In genomic region chr22:36123673-36124630, GRCh38 we compare ENCODE assay signal across 8 cellular contexts. TPM values are rescaled to one million over a fixed set of nuclear protein-coding genes. Genes with fewer than 3 reads are reported as not detected.
DNase-seq lines count a peak whose midpoint lies in the region; ATAC-seq, FAIRE-seq and TF ChIP-seq lines count a peak whose summit lies in the region.

No MANE protein-coding gene starts in this region.

- no peaks in the 10 kb centered on the region for H3K36me3 ChIP-seq in liver (ENCODE audit: control insufficient read depth in 4 of 4, insufficient read depth in 3 of 4, low read depth in 1 of 4, low read length in 3 of 4)

- H3K4me1 ChIP-seq in A549, result peaks cover 6% of the 10 kb centered on the region
- peaks cover 0 to 12% (median 2%) of the 10 kb centered on the region in 4 donors for H3K4me1 ChIP-seq in liver (ENCODE audit: control insufficient read depth in 4 of 4, insufficient read depth in 4 of 4, low read length in 3 of 4)

- ATAC-seq in A549, result peak; percentile 97 to 99
- peak; percentile 79 for ATAC-seq in GM18907 (IDR thresholded peaks at IDR 0.05; ENCODE audit: unreplicated experiment)
- ATAC-seq in HG03558 (IDR thresholded peaks at IDR 0.05; ENCODE audit: extremely low read depth, unreplicated experiment), result peak; percentile 73

- POLR2A ChIA-PET in A549 (lab: Yijun Ruan, JAX), result interaction anchor here (1.0 kb wide), 1 partner anchor 693 kb away, joined by 3 read pairs; no protein-coding TSS in a partner anchor

- H3K27me3 ChIP-seq in liver (ENCODE audit: control insufficient read depth in 4 of 4, insufficient read depth in 4 of 4, low read length in 3 of 4), result no peaks in the 10 kb centered on the region

- TF ChIP-seq RAD21 in A549 (conservative IDR thresholded peaks at IDR 0.05 in 1 of 2, IDR thresholded peaks at IDR 0.05 in 1 of 2), result peak; percentile 93 to 98
- TF ChIP-seq RAD21 in liver (IDR thresholded peaks at IDR 0.05), result peak; percentile 99

- no peak for FAIRE-seq in A549 (lab: Jason Lieb, UNC)

- H3K27ac ChIP-seq in A549, result peak overlapping the region; percentile 77 to 90
- peak overlapping the region; percentile 63 to 77 for H3K27ac ChIP-seq in liver (ENCODE audit: low read depth in 1 of 2, low read length in 2 of 2)

- H3K9me3 ChIP-seq in A549 (no peaks in the 10 kb centered on the region), liver (ENCODE audit: control insufficient read depth in 4 of 4, low read length in 3 of 4) (no peaks in the 10 kb centered on the region)

- 43% methylated on average over 32 of the region's 50 CpGs for WGBS in A549 (ENCODE audit: missing lambda C conversion rate)
- WGBS in liver, result 26% methylated on average over 50 of the region's 50 CpGs

- no peak for TF ChIP-seq EP300 in A549 (IDR thresholded peaks at IDR 0.05)

- H3K4me3 ChIP-seq in A549, result no peak overlapping the region
- peak overlapping the region in 1 of 3 donors; percentile 35 for H3K4me3 ChIP-seq in liver (ENCODE audit: low read depth in 1 of 3, low read length in 3 of 3)

- DNase-seq in A549 (ENCODE audit: low read depth in 1 of 2, low spot score in 1 of 2) (peak; percentile 62 to 93), NCI-H748 (lab: John Stamatoyannopoulos, UW; ENCODE audit: unreplicated experiment) (peak; percentile 91), dedifferentiated amniotic fluid mesenchymal stem cell (ENCODE audit: extremely low spot score) (peak; percentile 90)
- DNase-seq in activated CD4-positive, alpha-beta T cell treated with anti-CD3 and anti-CD28 coated beads, Interleukin-2, amount 50 U/mL, for 1 hour, result peak; percentile 94
- peak; percentile 88 for DNase-seq in stimulated activated CD4-positive, alpha-beta T cell treated with anti-CD3 and anti-CD28 coated beads, Interleukin-2, amount 100 ng/mL, for 4 hours (ENCODE audit: low read depth)

- peak overlapping the region; percentile 68 for H3K4me2 ChIP-seq in A549

- peak overlapping the region; percentile 2 to 64 for H3K9ac ChIP-seq in liver (ENCODE audit: low read depth in 1 of 2, low read length in 2 of 2)

- CTCF ChIA-PET in A549 (lab: Yijun Ruan, JAX), result interaction anchor here (0.6 to 3.0 kb wide), 31 partner anchors 9 to 720 kb away, joined by 3 to 20 read pairs (median 5); partner anchors contain the start of gene APOL5

- peak; percentile 30; the same call in 1 of the 2 replicates for TF ChIP-seq POLR2A in A549 (IDR thresholded peaks at IDR 0.05; ENCODE audit: low read length)

- TF ChIP-seq CTCF in A549 (IDR thresholded peaks at IDR 0.05) (peak; percentile 87), liver (IDR thresholded peaks at IDR 0.05; ENCODE audit: low read depth, low read length, missing input control) (peak; percentile 97)

TF ChIP-seq in A549, 52 proteins besides CTCF, POLR2A, EP300 and RAD21:
- TF ChIP-seq MAZ (IDR thresholded peaks at IDR 0.05; ENCODE audit: borderline replicate concordance, low read depth, low read length) (no peak), MAFK (IDR thresholded peaks at IDR 0.05; ENCODE audit: partially characterized antibody) (peak; percentile 99), BCL3 (IDR thresholded peaks at IDR 0.05) (no peak), CHD2 (IDR thresholded peaks at IDR 0.05; ENCODE audit: low read length, partially characterized antibody) (no peak), JUN (IDR thresholded peaks at IDR 0.05) (peak in 1 of 2 experiments; percentile 51; a peak in 1 of 5 replicates), SMC3 (IDR thresholded peaks at IDR 0.05) (peak; percentile 91), FOSL2 (IDR thresholded peaks at IDR 0.05) (no peak), FOSL2 (CRISPR knock-in tag; IDR thresholded peaks at IDR 0.05) (peak; percentile 58), MAX (IDR thresholded peaks at IDR 0.05) (peak; percentile 75), KDM5A (IDR thresholded peaks at IDR 0.05) (no peak), HEYL (CRISPR knock-in tag; IDR thresholded peaks at IDR 0.05) (no peak), RFX5 (IDR thresholded peaks at IDR 0.05) (0 out of 2 replicates have a peak, but pooled peaks have one; percentile 38), HMGXB4 (CRISPR knock-in tag; IDR thresholded peaks at IDR 0.05; ENCODE audit: borderline replicate concordance) (no peak)

TF ChIP-seq in liver, 16 proteins besides CTCF, POLR2A, EP300 and RAD21:
- TF ChIP-seq ATF3 (IDR thresholded peaks at IDR 0.05) (peak; percentile 62), REST (IDR thresholded peaks at IDR 0.05) (peak; percentile 60), EGR1 (IDR thresholded peaks at IDR 0.05; ENCODE audit: low read depth in 2 of 2) (peak in 1 of 2 donors; percentile 29), SP1 (IDR thresholded peaks at IDR 0.05) (peak; percentile 80), YY1 (IDR thresholded peaks at IDR 0.05) (peak; percentile 89), MAX (IDR thresholded peaks at IDR 0.05) (peak; percentile 31), RXRA (IDR thresholded peaks at IDR 0.05) (peak; percentile 64 to 83), FOXA2 (IDR thresholded peaks at IDR 0.05) (no peak), ZBTB33 (IDR thresholded peaks at IDR 0.05) (no peak), TAF1 (conservative IDR thresholded peaks at IDR 0.05) (peak; percentile 53), NR2F2 (IDR thresholded peaks at IDR 0.05) (peak; percentile 61), HNF4A (conservative IDR thresholded peaks at IDR 0.05) (peak; percentile 39 to 49), JUND (IDR thresholded peaks at IDR 0.05) (peak; percentile 74 to 83), FOXA1 (IDR thresholded peaks at IDR 0.05) (peak; percentile 11), HNF4G (IDR thresholded peaks at IDR 0.05) (peak; percentile 30), GABPA (IDR thresholded peaks at IDR 0.05 in 1 of 2, conservative IDR thresholded peaks at IDR 0.05 in 1 of 2) (peak in 1 of 2 donors; percentile 69)

RNA-seq across cellular contexts. Expression of gene APOL3, which starts 36.6 kb away (rescaled TPM):
- polyA plus RNA-seq in A549 (2011; rRNA removed) (not detected in 2 replicates), A549 (2017; fragmentation: RNase III; extraction: RNeasy Plus Mini Kit Qiagen cat#74134 plus additional on column Dnase treatment) (not detected in 3 replicates), liver (10 to 100 TPM in 1 of 2 donors, 1 to 10 TPM in 1; 7.2 to 12.2 TPM)
- not detected in 2 replicates for polyA plus RNA-seq in A549 (2012; cell fraction: cytosol; rRNA removed)
- not detected in 2 replicates for polyA plus RNA-seq in A549 (2012; cell fraction: nucleus; rRNA removed)
- polyA minus RNA-seq in A549 (2011; rRNA and poly(A)+ RNA removed), result not detected in 2 replicates
- 10 to 100 TPM; 11.4 to 34.5 TPM for total RNA-seq in liver

Comparison
In these comparisons a context has a peak if more than half of its experiments do, and no peak if none do; other contexts are left out.
1. RNA of gene APOL3, which starts 36.6 kb away (polyA plus RNA-seq): 7.2 to 12.2 TPM in liver; not detected in A549; every median in the first group is over 4 times any median in the second.
2. Peak in every context shown above with its lines, with median percentiles within 50 percentile points of each other: ATAC-seq and DNase-seq.